8 cellular contexts compared by ENCODE assay signal in the genomic region with DNA sequence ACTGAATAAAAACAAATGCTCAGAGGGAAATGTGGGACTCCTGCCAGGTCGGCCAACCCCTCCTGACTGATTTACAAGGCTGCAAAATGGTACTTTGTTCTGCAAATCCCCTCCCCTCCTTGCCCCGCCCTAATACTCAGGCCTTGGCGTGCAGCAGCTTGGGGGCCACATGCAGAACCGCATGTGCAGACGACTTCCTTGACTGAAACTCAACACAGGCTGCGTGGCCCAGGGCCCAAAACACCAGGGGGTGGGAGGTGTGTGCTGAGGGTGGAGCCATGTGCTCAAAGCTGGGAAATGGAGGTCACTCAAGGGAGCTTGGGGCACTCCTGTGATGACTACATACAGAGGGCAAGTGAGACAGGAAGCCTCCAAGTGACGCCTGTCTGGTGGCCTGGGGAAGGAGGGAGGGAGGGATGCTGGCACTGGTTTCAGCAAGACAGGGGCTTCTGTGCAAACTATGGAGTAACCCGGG.
DNase-seq lines count a peak whose midpoint lies in the region; ATAC-seq, FAIRE-seq and TF ChIP-seq lines count a peak whose summit lies in the region.

No MANE protein-coding gene starts in this region.

- DNase-seq in NK-92 treated with Interleukin-12 subunit alpha and Interleukin-12 subunit beta, amount 100 ng/mL, for 24 hours (lab: John Stamatoyannopoulos, UW): peak; percentile 85
- DNase-seq in NK-92 (lab: John Stamatoyannopoulos, UW; ENCODE audit: unreplicated experiment) (no peak), NCI-H748 treated with DMSO at 0.1 percent for 48 hours (lab: John Stamatoyannopoulos, UW) (peak; percentile 46), globus pallidus (ENCODE audit: low spot score) (peak; percentile 71), upper lobe of right lung (peak; percentile 80), HTR-8/SVneo (ENCODE audit: insufficient read length, low spot score) (no peak)
- DNase-seq in activated effector memory CD4-positive, alpha-beta T cell treated with Interleukin-2 at 50 U/mL for 16 hours: peak; percentile 22

- H3K36me3 ChIP-seq in rectal smooth muscle tissue (ENCODE audit: control insufficient read depth, insufficient read depth, low read length) (no peaks in the 10 kb centered on the region), upper lobe of right lung (no peaks in the 10 kb centered on the region)

- no peak overlapping the region for H3K4me3 ChIP-seq in rectal smooth muscle tissue (ENCODE audit: low read length)
- H3K4me3 ChIP-seq in upper lobe of right lung: no peak overlapping the region

- intact Hi-C loops in upper lobe of right lung (cut with DNase I): no loop called here

- H3K9me3 ChIP-seq in upper lobe of right lung: no peaks in the 10 kb centered on the region

- peak; percentile 77 for ATAC-seq in upper lobe of right lung

- peaks cover 41% of the 10 kb centered on the region for H3K4me1 ChIP-seq in rectal smooth muscle tissue (ENCODE audit: control insufficient read depth, insufficient read depth, low read length)
- peaks cover 38% of the 10 kb centered on the region for H3K4me1 ChIP-seq in upper lobe of right lung

- no peak overlapping the region for H3K9ac ChIP-seq in rectal smooth muscle tissue (ENCODE audit: low read length)

- no peak for TF ChIP-seq CTCF in upper lobe of right lung (IDR thresholded peaks at IDR 0.05)

- H3K27ac ChIP-seq in rectal smooth muscle tissue (ENCODE audit: low read depth, low read length) (peak overlapping the region; percentile 26), upper lobe of right lung (peak overlapping the region; percentile 42)

- FAIRE-seq in HTR-8/SVneo (lab: Jason Lieb, UNC): no peak

- H3K27me3 ChIP-seq in rectal smooth muscle tissue (ENCODE audit: control insufficient read depth, insufficient read depth, low read length): no peaks in the 10 kb centered on the region
- no peaks in the 10 kb centered on the region for H3K27me3 ChIP-seq in upper lobe of right lung

Comparison
In these comparisons a context has a peak if more than half of its experiments do, and no peak if none do; other contexts are left out.
1. DNase-seq: peak in NK-92 treated with Interleukin-12 subunit alpha and Interleukin-12 subunit beta, amount 100 ng/mL, for 24 hours (single experiment), NCI-H748 treated with DMSO at 0.1 percent for 48 hours (single experiment), activated effector memory CD4-positive, alpha-beta T cell treated with Interleukin-2 at 50 U/mL for 16 hours (single experiment), globus pallidus (single experiment) and upper lobe of right lung (single experiment); none in NK-92 (single experiment) and HTR-8/SVneo (single experiment).